8 cellular contexts compared by ENCODE assay signal in the genomic region with DNA sequence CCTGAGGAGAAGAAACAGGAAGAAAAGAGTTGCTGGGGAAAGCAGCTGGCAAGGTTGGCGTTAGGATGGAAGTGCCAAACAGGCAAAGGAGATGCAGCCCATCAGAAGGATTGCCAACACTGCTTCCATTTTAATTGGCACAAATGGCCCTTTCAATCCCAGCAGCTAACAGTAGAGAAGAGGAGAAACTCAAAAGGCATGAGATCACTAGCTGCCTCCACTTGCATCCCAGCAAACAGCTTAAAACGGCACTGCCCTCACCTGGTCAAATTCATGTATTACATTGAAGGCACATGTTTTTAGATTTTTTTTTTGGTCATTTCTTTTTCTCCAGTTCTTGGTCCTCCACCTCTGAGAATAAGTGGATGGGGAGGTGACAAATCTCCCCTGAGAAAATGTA. TPM values are rescaled to one million over a fixed set of nuclear protein-coding genes. Genes with fewer than 3 reads are reported as not detected.
DNase-seq lines count a peak whose midpoint lies in the region; ATAC-seq and TF ChIP-seq lines count a peak whose summit lies in the region.

No MANE protein-coding gene starts in this region.

- peaks cover 3% of the 10 kb centered on the region for H4K20me1 ChIP-seq in osteoblast (ENCODE audit: insufficient read depth, low read length)

- no peaks in the 10 kb centered on the region for H3K79me2 ChIP-seq in osteoblast (ENCODE audit: insufficient read depth, low read length)

- no peak overlapping the region for H3K4me2 ChIP-seq in osteoblast (ENCODE audit: insufficient read depth, low read length)

- no peak overlapping the region for H3K27ac Mint-ChIP-seq in CD14-positive monocyte
- H3K27ac Mint-ChIP-seq in stimulated activated memory B cell treated with anti-CD40 and anti-IgM and Interleukin-4, amounts not matched to agents 10 μg/mL and 1 μg/mL and 100 μg/mL, for 72 hours: no peak overlapping the region

- intact Hi-C loops in CD14-positive monocyte (cut with micrococcal nuclease): no loop called here

- H3K36me3 Mint-ChIP-seq in CD14-positive monocyte: no peaks in the 10 kb centered on the region
- no peaks in the 10 kb centered on the region for H3K36me3 Mint-ChIP-seq in stimulated activated memory B cell treated with anti-CD40 and anti-IgM and Interleukin-4, amounts not matched to agents 10 μg/mL and 1 μg/mL and 100 μg/mL, for 72 hours

- H3K9me3 Mint-ChIP-seq in CD14-positive monocyte: peaks cover 0 to 5% (median 0%) of the 10 kb centered on the region in 7 donors
- no peaks in the 10 kb centered on the region for H3K9me3 Mint-ChIP-seq in stimulated activated memory B cell treated with anti-CD40 and anti-IgM and Interleukin-4, amounts not matched to agents 10 μg/mL and 1 μg/mL and 100 μg/mL, for 72 hours

- DNase-seq in CD14-positive monocyte (ENCODE audit: low spot score) (no peak), GM20000 (ENCODE audit: low spot score) (peak; percentile 46), NCI-H526 treated with DMSO at 0.1 percent for 48 hours (lab: John Stamatoyannopoulos, UW) (peak; percentile 2), fibroblast of peridontal ligament (ENCODE audit: extremely low read depth) (peak; percentile 67), osteoblast (ENCODE audit: insufficient read length, low spot score, missing footprints) (peak; percentile 77)
- DNase-seq in activated CD8-positive, alpha-beta memory T cell treated with anti-CD3 and anti-CD28 coated beads, Interleukin-2, amount 50 U/mL, for 4 hours: peak; percentile 61

- H3K9me3 ChIP-seq in osteoblast (ENCODE audit: low read depth, low read length): no peaks in the 10 kb centered on the region

- no peak overlapping the region for H3K27ac ChIP-seq in osteoblast (ENCODE audit: low read depth, low read length)

- H3K4me1 Mint-ChIP-seq in CD14-positive monocyte: peaks cover 5% of the 10 kb centered on the region
- H3K4me1 Mint-ChIP-seq in stimulated activated memory B cell treated with anti-CD40 and anti-IgM and Interleukin-4, amounts not matched to agents 10 μg/mL and 1 μg/mL and 100 μg/mL, for 72 hours: no peaks in the 10 kb centered on the region

- H3K4me3 Mint-ChIP-seq in CD14-positive monocyte: no peak overlapping the region
- H3K4me3 Mint-ChIP-seq in stimulated activated memory B cell treated with anti-CD40 and anti-IgM and Interleukin-4, amounts not matched to agents 10 μg/mL and 1 μg/mL and 100 μg/mL, for 72 hours: no peak overlapping the region

- H3K27me3 Mint-ChIP-seq in CD14-positive monocyte (ENCODE audit: low read depth in 3 of 3): no peaks in the 10 kb centered on the region
- H3K27me3 Mint-ChIP-seq in stimulated activated memory B cell treated with anti-CD40 and anti-IgM and Interleukin-4, amounts not matched to agents 10 μg/mL and 1 μg/mL and 100 μg/mL, for 72 hours: no peaks in the 10 kb centered on the region

- ATAC-seq in stimulated activated memory B cell treated with anti-CD40 and anti-IgM and Interleukin-4, amounts not matched to agents 10 μg/mL and 1 μg/mL and 100 μg/mL, for 72 hours: no peak
- no peak for ATAC-seq in GM18505 (IDR thresholded peaks at IDR 0.05; ENCODE audit: unreplicated experiment)

- no peaks in the 10 kb centered on the region for H3K36me3 ChIP-seq in osteoblast (ENCODE audit: insufficient read depth, low read length)

- TF ChIP-seq CTCF in CD14-positive monocyte (IDR thresholded peaks at IDR 0.05) (peak; percentile 34), GM20000 (IDR thresholded peaks at IDR 0.05; ENCODE audit: extremely low read depth, missing control alignments) (peak; percentile 26), osteoblast (IDR thresholded peaks at IDR 0.05; ENCODE audit: extremely low read depth, low read depth, low read length) (peak; percentile 69)

- TF ChIP-seq POLR2A in GM18505 (IDR thresholded peaks at IDR 0.05; ENCODE audit: borderline replicate concordance, extremely low read depth, insufficient read depth, insufficient read length): no peak

- H3K4me1 ChIP-seq in osteoblast (ENCODE audit: insufficient read depth, low read length): no peaks in the 10 kb centered on the region

- no peak overlapping the region for H2AFZ ChIP-seq in osteoblast (ENCODE audit: low read length)

- no peak overlapping the region for H3K4me3 ChIP-seq in osteoblast (ENCODE audit: insufficient read depth, low read length)

- H3K27me3 ChIP-seq in osteoblast (ENCODE audit: insufficient read depth, low read length): peaks cover 14% of the 10 kb centered on the region

RNA-seq across cellular contexts. Expression of a gene that starts 34.1 kb away (rescaled TPM):
- under 1 TPM; 0.10 to 0.14 TPM for polyA plus RNA-seq in CD14-positive monocyte
- not detected in 2 replicates for total RNA-seq in osteoblast
